In genomic region chr1:214282696-214283225, GRCh38 we compare ENCODE assay signal across 10 cellular contexts.
DNase-seq lines count a peak whose midpoint lies in the region; ATAC-seq lines count a peak whose summit lies in the region.
"Had no signal": no experiment of that assay in that cellular context is flagged by ENCODE, and none has a peak within 500 bp of the region (broad histone marks: within the 10 kb centered on the region; RNA-seq: fewer than 3 reads in every experiment).

No MANE protein-coding gene starts in this region.

- H3K4me1 Mint-ChIP-seq in effector memory CD8-positive, alpha-beta T cell (ENCODE audit: low read depth in 2 of 2), result peaks cover 31 to 44% of the 10 kb centered on the region in 2 donors

- peak overlapping the region in 1 of 2 donors; percentile 12 for H3K27ac Mint-ChIP-seq in effector memory CD8-positive, alpha-beta T cell

- no peak for ATAC-seq in effector memory CD8-positive, alpha-beta T cell (replicated peaks)

- peaks cover 5% of the 10 kb centered on the region for H3K36me3 Mint-ChIP-seq in effector memory CD8-positive, alpha-beta T cell (ENCODE audit: insufficient read depth)

- H3K9me3 Mint-ChIP-seq in effector memory CD8-positive, alpha-beta T cell, result no peaks in the 10 kb centered on the region

- H3K27me3 Mint-ChIP-seq in effector memory CD8-positive, alpha-beta T cell, result no peaks in the 10 kb centered on the region

- DNase-seq in activated T-cell treated with anti-CD3 and anti-CD28 coated beads for 24 hours (ENCODE audit: low read depth) (peak; percentile 11), activated T-cell treated with anti-CD3 and anti-CD28 coated beads for 4 hours (no peak), SW480 (ENCODE audit: low spot score) (peak; percentile 18), AML-193 (lab: John Stamatoyannopoulos, UW) (no peak), EL (no peak), NCI-H1092 (lab: John Stamatoyannopoulos, UW) (no peak)
- no peak for DNase-seq in effector memory CD8-positive, alpha-beta T cell
- DNase-seq in stimulated activated CD8-positive, alpha-beta memory T cell treated with anti-CD3 and anti-CD28 coated beads, Interleukin-4, amount 100 ng/mL, for 48 hours, result peak; percentile 35
- DNase-seq: adrenal gland, midbrain had no signal

- peak overlapping the region; percentile 79 to 87 for H3K4me3 Mint-ChIP-seq in effector memory CD8-positive, alpha-beta T cell

Comparison
In these comparisons a context has a peak if more than half of its experiments do, and no peak if none do; other contexts are left out.
1. DNase-seq: peak in activated T-cell treated with anti-CD3 and anti-CD28 coated beads for 24 hours (single experiment), SW480 (single experiment) and stimulated activated CD8-positive, alpha-beta memory T cell treated with anti-CD3 and anti-CD28 coated beads, Interleukin-4, amount 100 ng/mL, for 48 hours (single experiment); none in activated T-cell treated with anti-CD3 and anti-CD28 coated beads for 4 hours (single experiment), effector memory CD8-positive, alpha-beta T cell (0 of 3), AML-193 (0 of 2), EL (single experiment) and NCI-H1092 (single experiment).